In the genomic region with DNA sequence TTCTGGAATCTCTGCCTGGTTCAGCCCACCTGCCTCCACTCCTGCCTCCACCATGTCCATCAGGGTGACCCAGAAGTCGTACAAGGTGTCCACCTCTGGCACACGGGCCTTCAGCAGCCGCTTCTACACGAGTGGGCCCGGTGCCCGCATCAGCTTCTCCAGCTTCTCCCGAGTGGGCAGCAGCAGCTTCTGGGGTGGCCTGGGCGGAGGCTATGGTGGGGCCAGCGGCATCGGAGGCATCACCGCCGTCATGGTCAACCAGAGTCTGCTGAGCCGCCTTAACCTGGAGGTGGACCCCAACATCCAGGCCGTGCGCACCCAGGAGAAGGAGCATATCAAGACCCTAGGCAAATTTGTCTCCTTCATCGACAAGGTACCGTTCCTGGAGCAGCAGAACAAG, we compare ENCODE assay signal across 11 cellular contexts. TPM values are rescaled to one million over a fixed set of nuclear protein-coding genes. Genes with fewer than 3 reads are reported as not detected.
"Had no signal": no experiment of that assay in that cellular context is flagged by ENCODE, and none has a peak within 500 bp of the region (broad histone marks: within the 10 kb centered on the region; RNA-seq: fewer than 3 reads in every experiment).

No MANE protein-coding gene starts in this region.

- FAIRE-seq: HepG2 had no signal

- H2AFZ ChIP-seq: GM23248 had no signal

- ATAC-seq: HCT116, HepG2 had no signal

- DNase-seq: GM23248, GOT3, H7, HFFc6, KBM-7 had no signal

- H3K36me3 ChIP-seq: HAP-1 had no signal

- H3K4me2 ChIP-seq: KMS-11 had no signal

- H3K9ac ChIP-seq: GM23248, KMS-11 had no signal

- H3K4me1 ChIP-seq: HAP-1 had no signal

- H3K27ac ChIP-seq: GM23248, HL-60, KMS-11 had no signal

- H3K9me3 ChIP-seq: HAP-1 had no signal

- H3K4me3 ChIP-seq: GM23248, HAP-1 had no signal

RNA-seq across cellular contexts. Expression of a gene that starts 28.4 kb away (rescaled TPM):
- total RNA-seq: GM23248, HFFc6 had no signal
- polyA plus RNA-seq: GM23248, IgD-negative memory B cell had no signal
